In genomic region chr15:50187997-50188396, GRCh38 we compare ENCODE assay signal across 2 cellular contexts.
A peak's percentile ranks its signal among the peaks of the same experiment; 100 is the strongest.
TF ChIP-seq lines count a peak whose summit lies in the region.

No MANE protein-coding gene starts in this region.

TF ChIP-seq in GM23338, 12 proteins besides CTCF, POLR2A, EP300 and RAD21:
- TF ChIP-seq NANOG (IDR thresholded peaks at IDR 0.05; ENCODE audit: borderline replicate concordance) (no peak), POLR2AphosphoS5 (IDR thresholded peaks at IDR 0.05; ENCODE audit: low read depth) (no peak), ZNF331 (CRISPR knock-in tag; IDR thresholded peaks at IDR 0.05; ENCODE audit: low read depth) (no peak), STAT1 (IDR thresholded peaks at IDR 0.05; ENCODE audit: unreplicated experiment) (no peak), EZH2 (IDR thresholded peaks at IDR 0.05; ENCODE audit: low read depth, unreplicated experiment) (no peak), ETS1 (IDR thresholded peaks at IDR 0.05) (no peak)

TF ChIP-seq in HepG2, 621 proteins besides CTCF, POLR2A, EP300 and RAD21 (continues in another document):
- TF ChIP-seq SOX13 (IDR thresholded peaks at IDR 0.05): no peak
- TF ChIP-seq SOX13 (CRISPR knock-in tag; conservative IDR thresholded peaks at IDR 0.05 in 1 of 2, IDR thresholded peaks at IDR 0.05 in 1 of 2): peak in 1 of 2 experiments; percentile 27; a peak in 1 of 4 replicates
- no peak for TF ChIP-seq SRF (IDR thresholded peaks at IDR 0.05; ENCODE audit: low read depth, low read length)
- TF ChIP-seq PATZ1 (CRISPR knock-in tag; IDR thresholded peaks at IDR 0.05): no peak
- no peak for TF ChIP-seq ZNF749 (CRISPR knock-in tag; IDR thresholded peaks at IDR 0.05; ENCODE audit: borderline replicate concordance)
- no peak for TF ChIP-seq ZNF549 (CRISPR knock-in tag; IDR thresholded peaks at IDR 0.05)
- no peak for TF ChIP-seq ZNF280D (CRISPR knock-in tag; IDR thresholded peaks at IDR 0.05)
- no peak for TF ChIP-seq GTF3A (CRISPR knock-in tag; conservative IDR thresholded peaks at IDR 0.05)
- TF ChIP-seq CREBL2 (CRISPR knock-in tag; IDR thresholded peaks at IDR 0.05; ENCODE audit: borderline replicate concordance): no peak
- no peak for TF ChIP-seq CENPBD1 (CRISPR knock-in tag; IDR thresholded peaks at IDR 0.05; ENCODE audit: borderline replicate concordance, low read depth)
- no peak for TF ChIP-seq ZBTB37 (CRISPR knock-in tag; IDR thresholded peaks at IDR 0.05)
- TF ChIP-seq NR2F6 (IDR thresholded peaks at IDR 0.05): peak; percentile 29; the same call in 1 of the 2 replicates
- peak; percentile 45; the same call in 1 of the 2 replicates for TF ChIP-seq NR2F6 (CRISPR knock-in tag; IDR thresholded peaks at IDR 0.05)
- no peak for TF ChIP-seq ZNF724P (CRISPR knock-in tag; IDR thresholded peaks at IDR 0.05; ENCODE audit: borderline replicate concordance)
- TF ChIP-seq ZNF180 (CRISPR knock-in tag; IDR thresholded peaks at IDR 0.05; ENCODE audit: borderline replicate concordance, low read depth): no peak
- no peak for TF ChIP-seq IKZF5 (CRISPR knock-in tag; IDR thresholded peaks at IDR 0.05)
- TF ChIP-seq RARA (CRISPR knock-in tag; IDR thresholded peaks at IDR 0.05): peak; percentile 35; the same call in 1 of the 2 replicates
- no peak for TF ChIP-seq ZNF713 (CRISPR knock-in tag; IDR thresholded peaks at IDR 0.05)
- TF ChIP-seq ZBTB21 (CRISPR knock-in tag; IDR thresholded peaks at IDR 0.05): no peak
- no peak for TF ChIP-seq SP1 (IDR thresholded peaks at IDR 0.05)
- no peak for TF ChIP-seq SP1 (CRISPR knock-in tag; IDR thresholded peaks at IDR 0.05)
- no peak for TF ChIP-seq TRIM22 (IDR thresholded peaks at IDR 0.05)
- no peak for TF ChIP-seq TCF7 (IDR thresholded peaks at IDR 0.05; ENCODE audit: low read depth)
- TF ChIP-seq ATF7 (IDR thresholded peaks at IDR 0.05): no peak
- TF ChIP-seq ATF7 (CRISPR knock-in tag; IDR thresholded peaks at IDR 0.05): no peak
- no peak for TF ChIP-seq PHF5A (CRISPR knock-in tag; IDR thresholded peaks at IDR 0.05; ENCODE audit: low read depth, unreplicated experiment)
- TF ChIP-seq ZSCAN31 (CRISPR knock-in tag; IDR thresholded peaks at IDR 0.05; ENCODE audit: low read depth): no peak
- TF ChIP-seq TBL1XR1 (IDR thresholded peaks at IDR 0.05; ENCODE audit: borderline replicate concordance, low read length, partially characterized antibody): no peak
- TF ChIP-seq PHF21A (CRISPR knock-in tag; IDR thresholded peaks at IDR 0.05): no peak
- TF ChIP-seq MLXIP (CRISPR knock-in tag; IDR thresholded peaks at IDR 0.05; ENCODE audit: borderline replicate concordance): no peak
- peak; percentile 26 for TF ChIP-seq TEAD3 (CRISPR knock-in tag; optimal IDR thresholded peaks at IDR 0.05; ENCODE audit: borderline replicate concordance)
- no peak for TF ChIP-seq YY1 (IDR thresholded peaks at IDR 0.05; ENCODE audit: insufficient read depth, insufficient replicate concordance, low read depth, low read length)
- no peak for TF ChIP-seq NCOA2 (CRISPR knock-in tag; IDR thresholded peaks at IDR 0.05)
- TF ChIP-seq ZNF34 (CRISPR knock-in tag; IDR thresholded peaks at IDR 0.05; ENCODE audit: borderline replicate concordance): no peak
- no peak for TF ChIP-seq TRIM24 (CRISPR knock-in tag; IDR thresholded peaks at IDR 0.05)
- no peak for TF ChIP-seq WIZ (CRISPR knock-in tag; IDR thresholded peaks at IDR 0.05)
- no peak for TF ChIP-seq TGIF2 (CRISPR knock-in tag; IDR thresholded peaks at IDR 0.05)
- TF ChIP-seq TERF1 (CRISPR knock-in tag; IDR thresholded peaks at IDR 0.05): no peak
- TF ChIP-seq MIER2 (CRISPR knock-in tag; IDR thresholded peaks at IDR 0.05): no peak
- TF ChIP-seq SMC3 (IDR thresholded peaks at IDR 0.05; ENCODE audit: low read length): no peak
- no peak for TF ChIP-seq FOXP1 (IDR thresholded peaks at IDR 0.05)
- 0 out of 2 replicates have a peak, but pooled peaks have one; percentile 37 for TF ChIP-seq FOXP1 (CRISPR knock-in tag; IDR thresholded peaks at IDR 0.05)
- no peak for TF ChIP-seq SCMH1 (CRISPR knock-in tag; IDR thresholded peaks at IDR 0.05; ENCODE audit: borderline replicate concordance)
- TF ChIP-seq ZNF281 (CRISPR knock-in tag; IDR thresholded peaks at IDR 0.05; ENCODE audit: borderline replicate concordance): peak; percentile 81
- TF ChIP-seq ZNF703 (CRISPR knock-in tag; IDR thresholded peaks at IDR 0.05; ENCODE audit: borderline replicate concordance): no peak
- no peak for TF ChIP-seq SP2 (CRISPR knock-in tag; IDR thresholded peaks at IDR 0.05)
- TF ChIP-seq MATR3 (CRISPR knock-in tag; IDR thresholded peaks at IDR 0.05): no peak
- no peak for TF ChIP-seq ZNF773 (CRISPR knock-in tag; IDR thresholded peaks at IDR 0.05; ENCODE audit: borderline replicate concordance)
- peak in 1 of 2 experiments; percentile 54; a peak in 1 of 4 replicates for TF ChIP-seq NR2F1 (CRISPR knock-in tag; IDR thresholded peaks at IDR 0.05)
- TF ChIP-seq GATAD2A (CRISPR knock-in tag; IDR thresholded peaks at IDR 0.05): no peak
- no peak for TF ChIP-seq RFX5 (IDR thresholded peaks at IDR 0.05; ENCODE audit: low read depth, low read length)
